In the genomic region with DNA sequence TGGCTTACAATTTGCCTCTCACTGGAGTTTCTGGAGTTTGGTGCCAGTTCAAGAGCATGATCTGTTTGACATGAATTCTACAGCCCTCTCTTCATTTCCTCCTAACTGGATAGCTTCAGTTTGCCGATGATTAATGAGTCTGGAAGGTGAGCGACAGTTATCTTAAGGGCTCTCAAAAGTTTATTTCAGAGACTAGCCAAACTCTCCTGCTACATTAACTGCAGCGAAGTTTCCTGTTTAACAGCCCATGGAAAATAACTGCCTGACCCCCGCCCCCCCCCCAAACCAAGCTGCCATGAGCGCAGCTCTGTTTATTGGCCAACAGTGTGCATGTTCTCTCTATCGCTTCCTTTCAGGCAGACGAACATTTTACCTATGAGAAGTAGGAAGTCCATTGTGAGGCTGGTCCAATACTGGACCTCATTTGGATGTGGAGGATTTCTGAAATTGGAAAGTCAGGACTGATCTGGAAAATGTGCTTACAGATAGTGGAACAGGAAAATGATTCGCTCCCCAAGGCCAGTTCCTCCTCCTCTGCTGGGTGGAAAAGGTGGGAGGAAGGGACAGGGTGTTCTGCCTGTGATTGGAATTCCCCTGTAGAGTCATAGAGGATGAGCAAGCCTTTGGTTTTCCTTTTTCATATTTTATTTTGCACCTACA, we compare ENCODE assay signal across 12 cellular contexts.
DNase-seq lines count a peak whose midpoint lies in the region; ATAC-seq lines count a peak whose summit lies in the region.
"Had no signal": no experiment of that assay in that cellular context is flagged by ENCODE, and none has a peak within 500 bp of the region (broad histone marks: within the 10 kb centered on the region; RNA-seq: fewer than 3 reads in every experiment).

No MANE protein-coding gene starts in this region.

- H3K9me3 ChIP-seq in adipocyte (ENCODE audit: control insufficient read depth, low read length): no peaks in the 10 kb centered on the region
- no peaks in the 10 kb centered on the region for H3K9me3 ChIP-seq in skeletal muscle satellite cell (replicated peaks; ENCODE audit: low read length)

- H3K9ac ChIP-seq in adipocyte (ENCODE audit: low read length): no peak overlapping the region
- peak overlapping the region; percentile 46 for H3K9ac ChIP-seq in skeletal muscle satellite cell (ENCODE audit: low read depth, low read length)

- H3K4me1 ChIP-seq in adipocyte (ENCODE audit: control insufficient read depth, insufficient read depth, low read length) (peaks cover 10% of the 10 kb centered on the region), skeletal muscle satellite cell (ENCODE audit: control insufficient read depth, insufficient read depth, low read length) (peaks cover 20% of the 10 kb centered on the region)

- H3K27me3 ChIP-seq in adipocyte (replicated peaks; ENCODE audit: control insufficient read depth, insufficient read depth, low read length): no peaks in the 10 kb centered on the region
- H3K27me3 ChIP-seq in skeletal muscle satellite cell (ENCODE audit: control insufficient read depth, insufficient read depth, low read length): no peaks in the 10 kb centered on the region

- H3K36me3 ChIP-seq in adipocyte (ENCODE audit: control insufficient read depth, insufficient read depth, low read length, severe bottlenecking): no peaks in the 10 kb centered on the region
- H3K36me3 ChIP-seq in skeletal muscle satellite cell (ENCODE audit: insufficient read depth, low read length): no peaks in the 10 kb centered on the region

- ATAC-seq in left ventricle myocardium superior (peak; percentile 55), GM18517 (IDR thresholded peaks at IDR 0.05; ENCODE audit: unreplicated experiment) (no peak), HG02763 (IDR thresholded peaks at IDR 0.05; ENCODE audit: unreplicated experiment) (no peak), HG02678 (IDR thresholded peaks at IDR 0.05; ENCODE audit: unreplicated experiment) (no peak)

- intact Hi-C loops in left ventricle myocardium superior (cut with micrococcal nuclease): no loop called here

- H3K4me2 ChIP-seq in skeletal muscle satellite cell (ENCODE audit: low read length): peak overlapping the region; percentile 14

- DNase-seq in HCEC 1CT (peak; percentile 29), adipocyte (ENCODE audit: low read depth) (peak; percentile 24), left ventricle myocardium superior (no peak), NCI-H2171 (lab: John Stamatoyannopoulos, UW) (no peak)
- DNase-seq: aorta; foreskin melanocyte; stimulated activated CD4-positive, alpha-beta T cell treated with anti-CD3 and anti-CD28 coated beads, Interleukin-2, amount 100 ng/mL, for 24 hours; T-helper 1 cell had no signal

- H3K4me3 ChIP-seq in adipocyte (ENCODE audit: low read length) (no peak overlapping the region), skeletal muscle satellite cell (ENCODE audit: low read length) (peak overlapping the region; percentile 25)

Comparison
In these comparisons a context has a peak if more than half of its experiments do, and no peak if none do; other contexts are left out.
1. DNase-seq: peak in HCEC 1CT (single experiment) and adipocyte (single experiment); none in left ventricle myocardium superior (single experiment) and NCI-H2171 (single experiment).